In genomic region chrX:9537781-9538180, GRCh38 we compare ENCODE assay signal across 28 cellular contexts.
"Had no signal": no experiment of that assay in that cellular context is flagged by ENCODE, and none has a peak within 500 bp of the region (broad histone marks: within the 10 kb centered on the region; RNA-seq: fewer than 3 reads in every experiment).

No MANE protein-coding gene starts in this region.

- H3K9me3 ChIP-seq: left ventricle myocardium inferior, pancreas, prostate gland, sigmoid colon, spleen, suprapubic skin, thoracic aorta, tibial artery, upper lobe of right lung had no signal

- H3K36me3 Mint-ChIP-seq: mesothelial cell of epicardium, natural killer cell had no signal

- H3K4me1 ChIP-seq: pancreas, prostate gland, upper lobe of right lung had no signal

- ATAC-seq: natural killer cell; right cardiac atrium; stimulated activated memory B cell treated with anti-CD40 and anti-IgM and Interleukin-4, amounts not matched to agents 10 μg/mL and 1 μg/mL and 100 μg/mL, for 72 hours; upper lobe of right lung had no signal

- H3K27ac ChIP-seq: left ventricle myocardium inferior, pancreas, prostate gland, sigmoid colon, spleen, suprapubic skin, thoracic aorta, tibial artery, upper lobe of right lung had no signal

- H3K27me3 ChIP-seq: pancreas, sigmoid colon, suprapubic skin, tibial artery, upper lobe of right lung had no signal

- H3K27ac Mint-ChIP-seq: mesothelial cell of epicardium; natural killer cell; stimulated activated memory B cell treated with anti-CD40 and anti-IgM and Interleukin-4, amounts not matched to agents 10 μg/mL and 1 μg/mL and 100 μg/mL, for 72 hours had no signal

- DNase-seq: hypothalamus; immature natural killer cell; kidney; left ventricle myocardium inferior; mesendoderm; naive B cell; natural killer cell; nephron progenitor cell; pancreas; posterior cingulate gyrus; retina; right cardiac atrium; sigmoid colon; small intestine; spleen; stimulated activated CD4-positive, alpha-beta T cell treated with anti-CD3 and anti-CD28 coated beads, Interleukin-4, amount 100 ng/mL, for 24 hours; stimulated activated naive CD4-positive, alpha-beta T cell treated with Interleukin-2 at 50 U/mL for 16 hours; tibial artery; trophoblast cell; upper lobe of right lung had no signal

- H3K36me3 ChIP-seq: left ventricle myocardium inferior, pancreas, prostate gland, sigmoid colon, suprapubic skin, thoracic aorta, tibial artery, upper lobe of right lung had no signal

- H3K4me3 ChIP-seq: left ventricle myocardium inferior, lung, pancreas, prostate gland, sigmoid colon, spleen, suprapubic skin, thoracic aorta, tibial artery, upper lobe of right lung had no signal

- H3K9me3 Mint-ChIP-seq: natural killer cell; stimulated activated memory B cell treated with anti-CD40 and anti-IgM and Interleukin-4, amounts not matched to agents 10 μg/mL and 1 μg/mL and 100 μg/mL, for 72 hours had no signal

- H3K4me3 Mint-ChIP-seq: immature natural killer cell; mesothelial cell of epicardium; naive B cell; natural killer cell; nephron progenitor cell; stimulated activated memory B cell treated with anti-CD40 and anti-IgM and Interleukin-4, amounts not matched to agents 10 μg/mL and 1 μg/mL and 100 μg/mL, for 72 hours had no signal

- FAIRE-seq: islet of Langerhans, kidney, pancreas, small intestine, urothelium cell line had no signal
